30 cellular contexts compared by ENCODE assay signal in genomic region chr13:76654263-76654662, GRCh38.
"Had no signal": no experiment of that assay in that cellular context is flagged by ENCODE, and none has a peak within 500 bp of the region (broad histone marks: within the 10 kb centered on the region; RNA-seq: fewer than 3 reads in every experiment).

No MANE protein-coding gene starts in this region.

- H3K4me1 ChIP-seq: adrenal gland, body of pancreas, esophagus muscularis mucosa, foreskin keratinocyte, gastrocnemius medialis had no signal

- H3K27me3 ChIP-seq: adrenal gland, body of pancreas, esophagus muscularis mucosa, foreskin keratinocyte, gastrocnemius medialis, heart left ventricle had no signal

- H3K27ac ChIP-seq: adrenal gland, body of pancreas, coronary artery, esophagus muscularis mucosa, foreskin keratinocyte, gastrocnemius medialis, heart left ventricle, WERI-Rb-1 had no signal

- ATAC-seq: activated CD4-positive, CD25-positive, alpha-beta regulatory T cell treated with anti-CD3 and anti-CD28 coated beads, Interleukin-2, amount 50 U/mL, for 24 hours; activated CD8-positive, alpha-beta T cell treated with anti-CD3 and anti-CD28 coated beads for 36 hours; activated naive CD8-positive, alpha-beta T cell treated with anti-CD3 and anti-CD28 coated beads, Interleukin-2, amount 50 U/mL, for 24 hours; activated T-cell treated with anti-CD3 and anti-CD28 coated beads, Interleukin-2, amount 50 U/mL, for 4 hours; activated T-helper 17 cell treated with anti-CD3 and anti-CD28 coated beads, Interleukin-2, amount 50 U/mL, for 72 hours; body of pancreas; effector memory CD8-positive, alpha-beta T cell; foreskin keratinocyte; gastrocnemius medialis; heart left ventricle; T-helper 17 cell had no signal

- DNase-seq: activated B cell treated with CpG ODN at 0.5 μM for 24 hours; activated CD4-positive, alpha-beta T cell treated with anti-CD3 and anti-CD28 coated beads for 48 hours; activated CD4-positive, alpha-beta T cell treated with anti-CD3 and anti-CD28 coated beads, Interleukin-2, amount 50 U/mL, for 1 hour; activated CD4-positive, alpha-beta T cell treated with anti-CD3 and anti-CD28 coated beads, Interleukin-2, amount 50 U/mL, for 48 hours; activated CD8-positive, alpha-beta memory T cell treated with anti-CD3 and anti-CD28 coated beads for 24 hours; activated CD8-positive, alpha-beta T cell treated with anti-CD3 and anti-CD28 coated beads for 36 hours; activated effector memory CD4-positive, alpha-beta T cell treated with Interleukin-2 at 50 U/mL for 16 hours; activated naive CD4-positive, alpha-beta T cell treated with anti-CD3 and anti-CD28 coated beads for 36 hours; activated naive CD8-positive, alpha-beta T cell treated with anti-CD3 and anti-CD28 coated beads for 36 hours; activated naive CD8-positive, alpha-beta T cell treated with anti-CD3 and anti-CD28 coated beads, Interleukin-2, amount 50 U/mL, for 24 hours; activated T-cell treated with anti-CD3 and anti-CD28 coated beads, Interleukin-2, amount 50 U/mL, for 4 hours; adrenal gland; amygdala; aorta; body of pancreas; effector CD4-positive, alpha-beta T cell; effector memory CD8-positive, alpha-beta T cell; gastrocnemius medialis; glutamatergic neuron; heart left ventricle; hypothalamus; T-helper 1 cell; T-helper 17 cell; T1000; WERI-Rb-1 had no signal

- H3K36me3 ChIP-seq: adrenal gland, esophagus muscularis mucosa, gastrocnemius medialis, heart left ventricle, WERI-Rb-1 had no signal

- H3K9me3 ChIP-seq: adrenal gland, body of pancreas, esophagus muscularis mucosa, gastrocnemius medialis, heart left ventricle had no signal

- H3K4me3 ChIP-seq: adrenal gland, body of pancreas, coronary artery, esophagus muscularis mucosa, gastrocnemius medialis, heart left ventricle had no signal
